In genomic region chr16:88936008-88936912, GRCh38 we compare ENCODE assay signal across 11 cellular contexts. TPM values are rescaled to one million over a fixed set of nuclear protein-coding genes. Genes with fewer than 3 reads are reported as not detected.
DNase-seq lines count a peak whose midpoint lies in the region; ATAC-seq and TF ChIP-seq lines count a peak whose summit lies in the region.
"Had no signal": no experiment of that assay in that cellular context is flagged by ENCODE, and none has a peak within 500 bp of the region (broad histone marks: within the 10 kb centered on the region; RNA-seq: fewer than 3 reads in every experiment).

No MANE protein-coding gene starts in this region.

- H3K36me3 Mint-ChIP-seq in MCF 10A (ENCODE audit: insufficient read depth, unreplicated experiment) (no peaks in the 10 kb centered on the region), endothelial cell (ENCODE audit: low read depth, unreplicated experiment) (no peaks in the 10 kb centered on the region)
- H3K36me3 Mint-ChIP-seq: brain had no signal

- peak; percentile 3 for ATAC-seq in aorta (ENCODE audit: low FRiP score)

- no peaks in the 10 kb centered on the region for H3K9me3 ChIP-seq in mammary epithelial cell (replicated peaks; ENCODE audit: insufficient read depth, low read length)
- no peaks in the 10 kb centered on the region for H3K9me3 ChIP-seq in aorta (ENCODE audit: control insufficient read depth, low read length)

- intact Hi-C loops in mammary epithelial cell (cut with micrococcal nuclease) = no loop called here
- intact Hi-C loops in MCF 10A (cut with micrococcal nuclease) = no loop called here
- intact Hi-C loops in aorta (cut with DNase I) = no loop called here

- no peaks in the 10 kb centered on the region for H3K36me3 ChIP-seq in mammary epithelial cell (ENCODE audit: insufficient read depth, low read length)
- H3K36me3 ChIP-seq in aorta (ENCODE audit: control insufficient read depth in 1 of 2, insufficient read depth in 2 of 2, low read length in 1 of 2) = no peaks in the 10 kb centered on the region

- H3K27me3 ChIP-seq in mammary epithelial cell (ENCODE audit: insufficient read depth, low read length) (peaks cover 30% of the 10 kb centered on the region), aorta (ENCODE audit: control insufficient read depth in 1 of 2, insufficient read depth in 2 of 2, low read length in 1 of 2) (no peaks in the 10 kb centered on the region)

- no peak overlapping the region for H2AFZ ChIP-seq in mammary epithelial cell (ENCODE audit: low read depth, low read length)

- CTCF ChIA-PET in mammary epithelial cell (lab: Charles Lee; ENCODE audit: low non-redundant PET) = no interaction called here
- CTCF ChIA-PET in MCF 10A (lab: Yijun Ruan, JAX) = no interaction called here

- no peak overlapping the region for H3K4me3 ChIP-seq in mammary epithelial cell (replicated peaks in 1 of 3; ENCODE audit: insufficient read depth in 1 of 3, low read depth in 2 of 3, low read length in 3 of 3)
- no peak overlapping the region for H3K4me3 ChIP-seq in aorta (ENCODE audit: low read length in 2 of 2)
- H3K4me3 ChIP-seq: SK-N-MC had no signal

- WGBS in mammary epithelial cell (ENCODE audit: low coverage, missing lambda C conversion rate) = 24% methylated on average over 23 of the region's 38 CpGs
- WGBS in aorta, 2 donors = 72 to 74% methylated on average over 37 to 38 of the region's 38 CpGs

- dilution Hi-C loops in mammary epithelial cell (cut with HindIII; ENCODE audit: low sequenced_read_pairs) = no loop called here

- H3K27ac ChIP-seq in mammary epithelial cell (ENCODE audit: insufficient read depth, low read depth, low read length) = no peak overlapping the region
- H3K27ac ChIP-seq in aorta (ENCODE audit: low read depth in 1 of 2, low read length in 2 of 2) = no peak overlapping the region
- H3K27ac ChIP-seq: SK-N-MC had no signal

- H3K4me1 ChIP-seq in mammary epithelial cell (ENCODE audit: insufficient read depth, low read length) (peaks cover 4% of the 10 kb centered on the region), aorta (ENCODE audit: control insufficient read depth in 1 of 2, insufficient read depth in 2 of 2, low read length in 2 of 2) (no peaks in the 10 kb centered on the region)

- DNase-seq in mammary epithelial cell (no peak), MCF 10A (ENCODE audit: unreplicated experiment) (no peak), SW480 (ENCODE audit: low spot score) (peak; percentile 45), left kidney (ENCODE audit: low read depth, low spot score) (peak; percentile 42), aorta (peak in 1 of 2 donors; percentile 82), NCI-H226 (no peak), endothelial cell (ENCODE audit: low spot score) (no peak), NCI-H1105 treated with DMSO at 0.1 percent for 48 hours (lab: John Stamatoyannopoulos, UW) (no peak)
- DNase-seq: islet precursor cell had no signal

- H3K4me3 Mint-ChIP-seq in MCF 10A (ENCODE audit: unreplicated experiment) = no peak overlapping the region
- no peak overlapping the region for H3K4me3 Mint-ChIP-seq in endothelial cell (ENCODE audit: unreplicated experiment)

- peak overlapping the region; percentile 9 for H3K4me2 ChIP-seq in mammary epithelial cell (ENCODE audit: insufficient read depth, low read depth, low read length)

- H3K9ac ChIP-seq in mammary epithelial cell (ENCODE audit: insufficient read depth, low read length) = no peak overlapping the region

- no peaks in the 10 kb centered on the region for H3K4me1 Mint-ChIP-seq in MCF 10A (ENCODE audit: insufficient read depth, unreplicated experiment)
- no peaks in the 10 kb centered on the region for H3K4me1 Mint-ChIP-seq in endothelial cell (ENCODE audit: unreplicated experiment)

- H3K27ac Mint-ChIP-seq in MCF 10A (ENCODE audit: low read depth, unreplicated experiment) (no peak overlapping the region), endothelial cell (ENCODE audit: unreplicated experiment) (no peak overlapping the region)

- in situ Hi-C loops in mammary epithelial cell (cut with MboI; ENCODE audit: low sequenced_read_pairs in 2 of 2) = loop anchor here in 1 of 2 donors (10.0 kb wide), 1 partner anchor 229 kb away; no protein-coding TSS in a partner anchor

- peak in 1 of 2 donors; percentile 11 for TF ChIP-seq CTCF in mammary epithelial cell (conservative IDR thresholded peaks at IDR 0.05 in 1 of 2, IDR thresholded peaks at IDR 0.05 in 1 of 2; ENCODE audit: extremely low read depth in 1 of 2, insufficient read depth in 1 of 2, low read depth in 1 of 2, low read length in 2 of 2)
- TF ChIP-seq CTCF in MCF 10A (IDR thresholded peaks at IDR 0.05; ENCODE audit: unreplicated experiment) = no peak
- no peak for TF ChIP-seq CTCF in endothelial cell (IDR thresholded peaks at IDR 0.05; ENCODE audit: unreplicated experiment)

- no peaks in the 10 kb centered on the region for H3K9me3 Mint-ChIP-seq in MCF 10A (ENCODE audit: unreplicated experiment)
- no peaks in the 10 kb centered on the region for H3K9me3 Mint-ChIP-seq in endothelial cell (ENCODE audit: unreplicated experiment)
- H3K9me3 Mint-ChIP-seq: brain had no signal

- H3K27me3 Mint-ChIP-seq in MCF 10A (ENCODE audit: insufficient read depth, unreplicated experiment) (peaks cover 13% of the 10 kb centered on the region), endothelial cell (ENCODE audit: unreplicated experiment) (peaks cover 7% of the 10 kb centered on the region)
- H3K27me3 Mint-ChIP-seq: brain had no signal

- POLR2A ChIA-PET in MCF 10A (lab: Yijun Ruan, JAX) = interaction anchor here (0.7 kb wide), 1 partner anchor 13 kb away, joined by 3 read pairs; no protein-coding TSS in a partner anchor

- BruUV-seq in mammary epithelial cell (replicated peaks; lab: Mats Ljungman, UMichigan) (no TSS peak), MCF 10A (replicated peaks; lab: Mats Ljungman, UMichigan) (no TSS peak)

- no peaks in the 10 kb centered on the region for H3K79me2 ChIP-seq in mammary epithelial cell (ENCODE audit: insufficient read depth, low read length)

- H4K20me1 ChIP-seq in mammary epithelial cell (ENCODE audit: insufficient read depth, low read length) = peaks cover 4% of the 10 kb centered on the region

RNA-seq across cellular contexts. Expression of gene CBFA2T3, which starts 40.7 kb away (rescaled TPM):
- total RNA-seq in mammary epithelial cell (under 1 TPM in 1 of 2 donors, not detected in 1; 0.83 TPM), MCF 10A (2022) (not detected in 2 replicates), aorta (1 to 10 TPM; 4.4 to 9.4 TPM), endothelial cell (ENCODE audit: unreplicated experiment) (1.6 TPM)
- polyA plus RNA-seq in mammary epithelial cell (0.09 TPM), aorta (1 to 10 TPM in 1 of 2 donors, under 1 TPM in 1; 0.18 to 1.0 TPM)
- polyA minus RNA-seq in mammary epithelial cell = not detected

Comparison
In these comparisons a context has a peak if more than half of its experiments do, and no peak if none do; other contexts are left out.
1. DNase-seq: peak in SW480 (single experiment) and left kidney (single experiment); none in mammary epithelial cell (single experiment), MCF 10A (single experiment), NCI-H226 (single experiment), endothelial cell (single experiment) and NCI-H1105 treated with DMSO at 0.1 percent for 48 hours (single experiment).